In the genomic region with DNA sequence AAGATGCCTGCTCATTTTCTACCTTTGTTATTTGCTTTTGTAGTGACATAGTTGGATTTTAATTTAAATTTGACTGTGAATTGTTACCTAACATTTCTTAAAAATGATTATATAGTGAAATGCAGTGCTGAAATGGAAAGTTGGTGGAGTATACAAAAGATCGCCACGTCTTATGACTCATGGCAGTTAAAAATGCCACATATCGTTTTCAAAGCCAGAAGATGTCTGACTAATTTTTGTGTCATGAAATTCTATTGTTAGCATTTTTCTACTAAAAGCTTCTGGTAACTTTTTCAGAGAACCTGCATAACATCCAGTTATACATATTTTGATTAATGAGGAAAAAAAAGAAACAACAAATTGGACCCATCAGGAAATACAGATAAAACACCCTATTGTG, we compare ENCODE assay signal across 12 cellular contexts. TPM values are rescaled to one million over a fixed set of nuclear protein-coding genes. Genes with fewer than 3 reads are reported as not detected.
DNase-seq lines count a peak whose midpoint lies in the region; ATAC-seq and TF ChIP-seq lines count a peak whose summit lies in the region.
"Had no signal": no experiment of that assay in that cellular context is flagged by ENCODE, and none has a peak within 500 bp of the region (broad histone marks: within the 10 kb centered on the region; RNA-seq: fewer than 3 reads in every experiment).

No MANE protein-coding gene starts in this region.

- intact Hi-C loops in PC-3 (cut with micrococcal nuclease) (loop anchor here (5.0 kb wide), 2 partner anchors 44 to 976 kb away; a partner anchor contains a TSS), sciatic nerve (cut with DNase I) (no loop called here), esophagus squamous epithelium (cut with DNase I) (no loop called here)

- H3K4me3 ChIP-seq in PC-3 (ENCODE audit: low read length) (peak overlapping the region; percentile 28), skeletal muscle cell (ENCODE audit: low read depth, low read length) (no peak overlapping the region), esophagus squamous epithelium (no peak overlapping the region)

- H3K27me3 ChIP-seq in PC-3 (ENCODE audit: low read length), result no peaks in the 10 kb centered on the region
- no peaks in the 10 kb centered on the region for H3K27me3 ChIP-seq in esophagus squamous epithelium

- H3K9me3 ChIP-seq in PC-3 (ENCODE audit: low read length) (no peaks in the 10 kb centered on the region), esophagus squamous epithelium (no peaks in the 10 kb centered on the region)

- peaks cover 47% of the 10 kb centered on the region for H4K20me1 ChIP-seq in PC-3 (ENCODE audit: low read length)

- no peak for TF ChIP-seq POLR2A in esophagus squamous epithelium (IDR thresholded peaks at IDR 0.05)

- no peak for TF ChIP-seq CTCF in PC-3 (conservative IDR thresholded peaks at IDR 0.05; ENCODE audit: low read depth, low read length)
- no peak for TF ChIP-seq CTCF in esophagus squamous epithelium (IDR thresholded peaks at IDR 0.05)

- peak overlapping the region; percentile 2; the same call in 1 of the 2 replicates for H3K9ac ChIP-seq in PC-3 (ENCODE audit: low read length)

- DNase-seq in activated CD4-positive, CD25-positive, alpha-beta regulatory T cell (lab: John Stamatoyannopoulos, UW), result no peak
- peak; percentile 96 for DNase-seq in PC-3
- peak; percentile 73 for DNase-seq in dermis blood vessel endothelial cell
- peak; percentile 23 for DNase-seq in skeletal muscle cell (ENCODE audit: low read depth)
- no peak for DNase-seq in sciatic nerve (ENCODE audit: low spot score)
- no peak for DNase-seq in esophagus squamous epithelium (lab: John Stamatoyannopoulos, UW)
- DNase-seq in DMS79 (lab: John Stamatoyannopoulos, UW), result no peak
- DNase-seq: activated CD4-positive, alpha-beta T cell treated with anti-CD3 and anti-CD28 coated beads for 4 hours; aorta; NCI-H345; SHP77 had no signal

- CTCF ChIA-PET in PC-3 (lab: Charles Lee), result no interaction called here

- WGBS in esophagus squamous epithelium, 2 donors, result 13 to 17% methylated on average over 3 of the region's 3 CpGs

- peaks cover 34% of the 10 kb centered on the region for H3K4me1 ChIP-seq in PC-3 (ENCODE audit: insufficient read depth, low read length)
- peaks cover 0 to 47% (median 18%) of the 10 kb centered on the region in 3 donors for H3K4me1 ChIP-seq in esophagus squamous epithelium

- no TSS peak for BruUV-seq in PC-3 (replicated peaks; lab: Mats Ljungman, UMichigan)

- POLR2A ChIA-PET in PC-3 (lab: Charles Lee; ENCODE audit: unreplicated experiment), result interaction anchor here (0.5 to 0.7 kb wide), 3 partner anchors 17 to 48 kb away, joined by 3 to 4 read pairs (median 3); a partner anchor contains a TSS

- H3K27ac ChIP-seq in PC-3 (ENCODE audit: low read length) (peak overlapping the region; percentile 65), esophagus squamous epithelium (no peak overlapping the region)

- H3F3A ChIP-seq in PC-3 (ENCODE audit: low read length, unreplicated experiment), result peaks cover 5% of the 10 kb centered on the region

- ATAC-seq in activated CD4-positive, CD25-positive, alpha-beta regulatory T cell treated with anti-CD3 and anti-CD28 coated beads, Interleukin-2, amount 50 U/mL, for 24 hours, result peak; percentile 81 to 91
- ATAC-seq in PC-3 (peak; percentile 84), sciatic nerve (no peak)

- no peaks in the 10 kb centered on the region; the same call in 1 of the 2 replicates for H3K36me3 ChIP-seq in PC-3 (ENCODE audit: low read depth, low read length)
- H3K36me3 ChIP-seq in esophagus squamous epithelium, result no peaks in the 10 kb centered on the region

- peak overlapping the region; percentile 71 for H3K4me2 ChIP-seq in PC-3 (ENCODE audit: low read length)

- no peaks in the 10 kb centered on the region for H3K9me2 ChIP-seq in PC-3 (replicated peaks; ENCODE audit: low read length)

- H3K79me2 ChIP-seq in PC-3 (ENCODE audit: low read length), result peaks cover 85% of the 10 kb centered on the region

- H2AFZ ChIP-seq in PC-3 (ENCODE audit: low read length), result no peak overlapping the region

RNA-seq across cellular contexts. Expression of a gene that starts 20.6 kb away (rescaled TPM):
- total RNA-seq in PC-3 (2014; rRNA removed) (33.9 and 35.5 TPM in 2 replicates), dermis blood vessel endothelial cell (28.1 and 29.4 TPM in 2 replicates), sciatic nerve (48.0 TPM), esophagus squamous epithelium (10 to 100 TPM; 25.2 to 43.0 (median 33.2) TPM)

RNA-seq across cellular contexts. Expression of a gene that starts 44.0 kb away (rescaled TPM):
- 7.4 and 10.1 TPM in 2 replicates for total RNA-seq in PC-3 (2014; rRNA removed)
- total RNA-seq in dermis blood vessel endothelial cell, result 6.8 and 8.2 TPM in 2 replicates
- total RNA-seq in sciatic nerve, result 8.2 TPM
- 10 to 100 TPM in 1 of 4 donors, 1 to 10 TPM in 3; 4.7 to 10.5 (median 7.5) TPM for total RNA-seq in esophagus squamous epithelium

Comparison
In these comparisons a context has a peak if more than half of its experiments do, and no peak if none do; other contexts are left out.
1. DNase-seq: peak in PC-3 (single experiment), dermis blood vessel endothelial cell (single experiment) and skeletal muscle cell (single experiment); none in activated CD4-positive, CD25-positive, alpha-beta regulatory T cell (0 of 4), sciatic nerve (single experiment), esophagus squamous epithelium (single experiment) and DMS79 (single experiment).